Comparison of ENCODE assay signal across 14 cellular contexts in the genomic region with DNA sequence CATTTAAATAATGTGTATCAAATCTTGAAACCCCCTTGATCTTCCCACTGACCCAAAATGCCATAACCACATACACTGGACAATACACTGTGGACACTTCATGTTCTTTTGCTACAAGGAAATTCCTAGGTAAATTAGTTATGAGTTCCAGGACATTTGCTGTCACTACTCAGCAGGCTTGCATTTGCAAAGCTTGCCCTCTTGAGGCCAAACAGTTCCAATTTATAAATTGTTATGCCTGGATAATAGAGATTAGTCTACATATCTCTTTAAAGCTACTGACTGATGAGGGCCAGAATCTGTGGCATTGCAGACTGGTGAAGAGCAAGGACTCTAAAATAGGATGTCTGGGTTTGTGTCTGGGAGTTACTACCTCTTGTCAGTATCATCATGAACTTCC. TPM values are rescaled to one million over a fixed set of nuclear protein-coding genes. Genes with fewer than 3 reads are reported as not detected.
A peak's percentile ranks its signal among the peaks of the same experiment; 100 is the strongest.
DNase-seq lines count a peak whose midpoint lies in the region; ATAC-seq, FAIRE-seq and TF ChIP-seq lines count a peak whose summit lies in the region.
"Had no signal": no experiment of that assay in that cellular context is flagged by ENCODE, and none has a peak within 500 bp of the region (broad histone marks: within the 10 kb centered on the region; RNA-seq: fewer than 3 reads in every experiment).

No MANE protein-coding gene starts in this region.

- H3K4me3 ChIP-seq in PC-9 = no peak overlapping the region
- H3K4me3 ChIP-seq in endothelial cell of umbilical vein (replicated peaks in 1 of 3; ENCODE audit: insufficient read depth in 1 of 3, low read depth in 1 of 3, low read length in 3 of 3) = no peak overlapping the region
- no peak overlapping the region for H3K4me3 ChIP-seq in neural progenitor cell
- H3K4me3 ChIP-seq: lung had no signal

- H3K9me2 ChIP-seq in PC-9 (ENCODE audit: insufficient read depth) = no peaks in the 10 kb centered on the region

- H3K36me3 ChIP-seq in PC-9 (ENCODE audit: low read depth) = no peaks in the 10 kb centered on the region
- no peaks in the 10 kb centered on the region for H3K36me3 ChIP-seq in endothelial cell of umbilical vein (ENCODE audit: control insufficient read depth in 2 of 2, extremely low read depth in 1 of 2, insufficient read depth in 2 of 2, low read length in 2 of 2)
- no peaks in the 10 kb centered on the region for H3K36me3 ChIP-seq in neural progenitor cell

- no peak for TF ChIP-seq POLR2A in endothelial cell of umbilical vein (IDR thresholded peaks at IDR 0.05; ENCODE audit: low read depth, low read length)

- no peak overlapping the region for H3K27ac Mint-ChIP-seq in neural progenitor cell

- H3K9me3 Mint-ChIP-seq in neural progenitor cell = peaks cover 3% of the 10 kb centered on the region

- H3K27ac ChIP-seq in PC-9 (no peak overlapping the region), endothelial cell of umbilical vein (ENCODE audit: insufficient read depth, low read depth, low read length) (no peak overlapping the region), neural progenitor cell (no peak overlapping the region)

- peaks cover 2% of the 10 kb centered on the region for H3K36me3 Mint-ChIP-seq in neural progenitor cell

- peak; percentile 20 for DNase-seq in DMS53 (lab: John Stamatoyannopoulos, UW)
- DNase-seq in DMS53 treated with DMSO at 0.1 percent for 48 hours (lab: John Stamatoyannopoulos, UW; ENCODE audit: unreplicated experiment) = no peak
- DNase-seq in PC-9 = no peak
- DNase-seq in endothelial cell of umbilical vein (ENCODE audit: low read depth, low spot score) = peak; percentile 19
- no peak for DNase-seq in neural progenitor cell (ENCODE audit: low spot score)
- DNase-seq in HPDE6-E6E7 (ENCODE audit: extremely low spot score) = no peak
- no peak for DNase-seq in GM19238 (ENCODE audit: insufficient read length, low spot score)
- DNase-seq: activated gamma-delta T cell, MV-4-11, NCI-H446 had no signal

- no peaks in the 10 kb centered on the region for H3K27me3 Mint-ChIP-seq in neural progenitor cell (ENCODE audit: insufficient read depth, low read depth)

- CTCF ChIA-PET in PC-9 (lab: Charles Lee) = no interaction called here
- CTCF ChIA-PET in endothelial cell of umbilical vein (lab: Charles Lee) = interaction anchor here (0.7 to 1.4 kb wide), 15 partner anchors 10 to 601 kb away, joined by 3 to 22 read pairs (median 4); no protein-coding TSS in a partner anchor

- H3K4me1 ChIP-seq in PC-9 (replicated peaks; ENCODE audit: insufficient read depth) = no peaks in the 10 kb centered on the region
- no peaks in the 10 kb centered on the region for H3K4me1 ChIP-seq in endothelial cell of umbilical vein (ENCODE audit: control insufficient read depth, extremely low read depth, insufficient read depth, low read length)
- H3K4me1 ChIP-seq in neural progenitor cell = no peaks in the 10 kb centered on the region

- POLR2A ChIA-PET in PC-9 (lab: Charles Lee; ENCODE audit: unreplicated experiment) (no interaction called here), endothelial cell of umbilical vein (lab: Charles Lee) (no interaction called here)

- ATAC-seq in GM21786 (IDR thresholded peaks at IDR 0.05; ENCODE audit: unreplicated experiment) = no peak

- H3K4me3 Mint-ChIP-seq in neural progenitor cell = no peak overlapping the region

- H2AFZ ChIP-seq in PC-9 (no peak overlapping the region), endothelial cell of umbilical vein (ENCODE audit: low read depth, low read length) (no peak overlapping the region), neural progenitor cell (replicated peaks) (no peak overlapping the region)

- H3K79me2 ChIP-seq in PC-9 (ENCODE audit: low read depth) = no peaks in the 10 kb centered on the region
- no peaks in the 10 kb centered on the region for H3K79me2 ChIP-seq in endothelial cell of umbilical vein (ENCODE audit: control insufficient read depth, insufficient read depth, low read length)
- no peaks in the 10 kb centered on the region for H3K79me2 ChIP-seq in neural progenitor cell (ENCODE audit: low read depth)

- peak; percentile 54 for TF ChIP-seq CTCF in PC-9 (conservative IDR thresholded peaks at IDR 0.05)
- TF ChIP-seq CTCF in endothelial cell of umbilical vein (IDR thresholded peaks at IDR 0.05; ENCODE audit: extremely low read depth in 1 of 2, insufficient read depth in 1 of 2, low read depth in 1 of 2, low read length in 2 of 2) = peak in 1 of 2 donors; percentile 15
- peak; percentile 30 for TF ChIP-seq CTCF in neural progenitor cell (IDR thresholded peaks at IDR 0.05)

- BruUV-seq in PC-9 (replicated peaks; lab: Mats Ljungman, UMichigan) (no TSS peak), endothelial cell of umbilical vein (replicated peaks; lab: Mats Ljungman, UMichigan) (no TSS peak)

- intact Hi-C loops in PC-9 (cut with micrococcal nuclease; ENCODE audit: unreplicated experiment) = no loop called here
- intact Hi-C loops in endothelial cell of umbilical vein (cut with micrococcal nuclease) = loop anchor here (2.0 to 5.0 kb wide), 2 partner anchors 474 to 597 kb away; no protein-coding TSS in a partner anchor

- H3K4me2 ChIP-seq in PC-9 (no peak overlapping the region), endothelial cell of umbilical vein (ENCODE audit: insufficient read depth, low read length) (no peak overlapping the region), neural progenitor cell (no peak overlapping the region)

- dilution Hi-C loops in endothelial cell of umbilical vein (cut with MboI; ENCODE audit: extremely low pct_ligation_motif_present, low sequenced_read_pairs) = no loop called here

- H3K9me3 ChIP-seq in PC-9 (ENCODE audit: insufficient read depth, low read depth) = no peaks in the 10 kb centered on the region
- no peaks in the 10 kb centered on the region for H3K9me3 ChIP-seq in endothelial cell of umbilical vein (replicated peaks; ENCODE audit: control insufficient read depth, insufficient read depth, low read length)
- H3K9me3 ChIP-seq in neural progenitor cell (ENCODE audit: low read depth) = no peaks in the 10 kb centered on the region

- H3F3A ChIP-seq in PC-9 (ENCODE audit: insufficient read depth, low read depth) (no peaks in the 10 kb centered on the region), neural progenitor cell (ENCODE audit: low read depth) (no peaks in the 10 kb centered on the region)

- FAIRE-seq in endothelial cell of umbilical vein (lab: Jason Lieb, UNC) = peak; percentile 65
- FAIRE-seq: A204.1, colon had no signal

- H3K9ac ChIP-seq in endothelial cell of umbilical vein (replicated peaks; ENCODE audit: extremely low read depth, insufficient read depth, low read length) (no peak overlapping the region), neural progenitor cell (no peak overlapping the region)

- no peaks in the 10 kb centered on the region for H3K4me1 Mint-ChIP-seq in neural progenitor cell

- H3K27me3 ChIP-seq in PC-9 (ENCODE audit: insufficient read depth, low read depth) = no peaks in the 10 kb centered on the region
- H3K27me3 ChIP-seq in endothelial cell of umbilical vein (ENCODE audit: control insufficient read depth in 2 of 2, insufficient read depth in 2 of 2, low read length in 2 of 2) = no peaks in the 10 kb centered on the region
- no peaks in the 10 kb centered on the region for H3K27me3 ChIP-seq in neural progenitor cell

- no peaks in the 10 kb centered on the region for H3K9me1 ChIP-seq in endothelial cell of umbilical vein (replicated peaks; ENCODE audit: control insufficient read depth, extremely low read depth, insufficient read depth, low read length)

- H4K20me1 ChIP-seq in PC-9 (ENCODE audit: insufficient read depth) = no peaks in the 10 kb centered on the region
- no peaks in the 10 kb centered on the region for H4K20me1 ChIP-seq in endothelial cell of umbilical vein (replicated peaks; ENCODE audit: control insufficient read depth, extremely low read depth, insufficient read depth, low read length)
- H4K20me1 ChIP-seq in neural progenitor cell (ENCODE audit: low read depth) = no peaks in the 10 kb centered on the region

TF ChIP-seq in endothelial cell of umbilical vein, 7 proteins besides CTCF, POLR2A, EP300 and RAD21:
- no peak for TF ChIP-seq FOS (IDR thresholded peaks at IDR 0.05; ENCODE audit: borderline replicate concordance, insufficient read depth, low read length)
- TF ChIP-seq, protein P1, sequence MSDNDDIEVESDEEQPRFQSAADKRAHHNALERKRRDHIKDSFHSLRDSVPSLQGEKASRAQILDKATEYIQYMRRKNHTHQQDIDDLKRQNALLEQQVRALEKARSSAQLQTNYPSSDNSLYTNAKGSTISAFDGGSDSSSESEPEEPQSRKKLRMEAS (IDR thresholded peaks at IDR 0.05; ENCODE audit: insufficient read depth, insufficient read length) = no peak
TF ChIP-seq in endothelial cell of umbilical vein: peak in this region for 0.

RNA-seq across cellular contexts. Expression of a gene that starts 17.4 kb away (rescaled TPM):
- total RNA-seq in PC-9 (2021) = 21.4 and 22.6 TPM in 2 replicates
- total RNA-seq in endothelial cell of umbilical vein = 65.6 and 78.3 TPM in 2 replicates
- polyA plus RNA-seq in endothelial cell of umbilical vein = 43.6 and 49.6 TPM in 2 replicates
- 54.8 and 61.4 TPM in 2 replicates for polyA plus RNA-seq in endothelial cell of umbilical vein (2011; cell fraction: cytosol; rRNA removed)
- polyA plus RNA-seq in endothelial cell of umbilical vein (2011; cell fraction: nucleus; rRNA removed) = 22.3 and 25.4 TPM in 2 replicates
- 108 and 140 TPM in 2 replicates for polyA plus RNA-seq in endothelial cell of umbilical vein (2012)
- polyA minus RNA-seq in endothelial cell of umbilical vein = 21.2 and 24.2 TPM in 2 replicates
- polyA minus RNA-seq in endothelial cell of umbilical vein (2011; cell fraction: cytosol; rRNA and poly(A)+ RNA removed) = 12.2 TPM
- polyA minus RNA-seq in endothelial cell of umbilical vein (2011; cell fraction: nucleus; rRNA and poly(A)+ RNA removed) = 6.6 and 8.3 TPM in 2 replicates
- 4.3 and 6.6 TPM in 2 replicates for total RNA-seq in neural progenitor cell (ENCODE audit: low replicate concordance)

Comparison
In these comparisons a context has a peak if more than half of its experiments do, and no peak if none do; other contexts are left out.
1. DNase-seq: peak in DMS53 (single experiment) and endothelial cell of umbilical vein (single experiment); none in DMS53 treated with DMSO at 0.1 percent for 48 hours (single experiment), PC-9 (0 of 2), neural progenitor cell (single experiment), HPDE6-E6E7 (single experiment) and GM19238 (single experiment).